Comparison of ENCODE assay signal across 21 cellular contexts in genomic region chr10:132178885-132179545, GRCh38.
"Had no signal": no experiment of that assay in that cellular context is flagged by ENCODE, and none has a peak within 500 bp of the region (broad histone marks: within the 10 kb centered on the region; RNA-seq: fewer than 3 reads in every experiment).

No MANE protein-coding gene starts in this region.

- H3K9me3 Mint-ChIP-seq: naive thymus-derived CD8-positive, alpha-beta T cell; stimulated activated effector memory CD8-positive, alpha-beta T cell treated with anti-CD3 and anti-CD28 coated beads, Interleukin-12 subunit alpha, Interleukin-12 subunit beta, amount 100 ng/mL, for 72 hours; type B pancreatic cell had no signal

- ATAC-seq: foreskin keratinocyte; gastroesophageal sphincter; naive thymus-derived CD8-positive, alpha-beta T cell; right lobe of liver; stimulated activated effector memory CD8-positive, alpha-beta T cell treated with anti-CD3 and anti-CD28 coated beads, Interleukin-12 subunit alpha, Interleukin-12 subunit beta, amount 100 ng/mL, for 72 hours had no signal

- H3K4me3 Mint-ChIP-seq: naive thymus-derived CD8-positive, alpha-beta T cell; stimulated activated effector memory CD8-positive, alpha-beta T cell treated with anti-CD3 and anti-CD28 coated beads, Interleukin-12 subunit alpha, Interleukin-12 subunit beta, amount 100 ng/mL, for 72 hours; type B pancreatic cell had no signal

- DNase-seq: effector CD8-positive, alpha-beta T cell; foreskin keratinocyte; hypothalamus; left lung; lower lobe of right lung; naive thymus-derived CD8-positive, alpha-beta T cell; occipital lobe; retina; right lobe of liver; small intestine; stimulated activated CD4-positive, alpha-beta T cell treated with anti-CD3 and anti-CD28 coated beads, Interleukin-2, amount 100 ng/mL, for 24 hours; stimulated activated CD4-positive, alpha-beta T cell treated with anti-CD3 and anti-CD28 coated beads, Interleukin-4, amount 100 ng/mL, for 24 hours; stimulated activated naive CD4-positive, alpha-beta T cell treated with Interleukin-2 at 50 U/mL for 16 hours; stomach; testis had no signal

- H3K9me3 ChIP-seq: esophagus muscularis mucosa, gastroesophageal sphincter, left lung, lower lobe of right lung, ovary, right lobe of liver, stomach, testis, tibial artery had no signal

- H3K36me3 Mint-ChIP-seq: naive thymus-derived CD8-positive, alpha-beta T cell; type B pancreatic cell had no signal

- H3K27me3 ChIP-seq: ovary, right lobe of liver, testis had no signal

- H3K27ac ChIP-seq: esophagus muscularis mucosa, foreskin keratinocyte, gastroesophageal sphincter, left lung, lower lobe of right lung, ovary, right lobe of liver, stomach, testis, tibial artery had no signal

- H3K27ac Mint-ChIP-seq: stimulated activated effector memory CD8-positive, alpha-beta T cell treated with anti-CD3 and anti-CD28 coated beads, Interleukin-12 subunit alpha, Interleukin-12 subunit beta, amount 100 ng/mL, for 72 hours; type B pancreatic cell had no signal

- H3K4me3 ChIP-seq: esophagus muscularis mucosa, gastroesophageal sphincter, left lung, lower lobe of right lung, ovary, right lobe of liver, stomach, testis, tibial artery had no signal

- H3K4me1 Mint-ChIP-seq: stimulated activated effector memory CD8-positive, alpha-beta T cell treated with anti-CD3 and anti-CD28 coated beads, Interleukin-12 subunit alpha, Interleukin-12 subunit beta, amount 100 ng/mL, for 72 hours had no signal

- H3K36me3 ChIP-seq: esophagus muscularis mucosa, gastroesophageal sphincter, left lung, lower lobe of right lung, ovary, right lobe of liver, stomach, tibial artery had no signal

- H3K4me1 ChIP-seq: foreskin keratinocyte, left lung, lower lobe of right lung, tibial artery had no signal
